ENCODE assay signal across 8 cellular contexts in genomic region chr2:197705143-197705911, GRCh38. TPM values are rescaled to one million over a fixed set of nuclear protein-coding genes. Genes with fewer than 3 reads are reported as not detected.
A peak's percentile ranks its signal among the peaks of the same experiment; 100 is the strongest.
DNase-seq lines count a peak whose midpoint lies in the region; ATAC-seq and TF ChIP-seq lines count a peak whose summit lies in the region.

MARS2 (plus strand) TSS chr2:197705369; CDS start chr2:197705406, 37 bp downstream.

- H3K27me3 ChIP-seq in parathyroid adenoma (ENCODE audit: control insufficient read depth, insufficient read depth, low read length), result no peaks in the 10 kb centered on the region
- H3K27me3 ChIP-seq in transverse colon, result no peaks in the 10 kb centered on the region

- peak; percentile 90 for ATAC-seq in HG02759 (IDR thresholded peaks at IDR 0.05; ENCODE audit: unreplicated experiment)
- peak; percentile 98 for ATAC-seq in Right ventricle myocardium superior (ENCODE audit: poor library complexity)

- no peak for TF ChIP-seq EP300 in transverse colon (IDR thresholded peaks at IDR 0.05; ENCODE audit: low read depth)

- DNase-seq in NCI-H128 (lab: John Stamatoyannopoulos, UW; ENCODE audit: unreplicated experiment) (peak; percentile 47), SW 1271 (lab: John Stamatoyannopoulos, UW) (peak; percentile 72 to 85), Right ventricle myocardium superior (peak; percentile 97), transverse colon (peak; percentile 95)
- DNase-seq in activated naive CD8-positive, alpha-beta T cell treated with anti-CD3 and anti-CD28 coated beads, Interleukin-2, amount 50 U/mL, for 16 hours (ENCODE audit: low read depth, low spot score), result peak; percentile 84

- peaks cover 9% of the 10 kb centered on the region for H3K79me2 ChIP-seq in parathyroid adenoma

- H3K4me1 ChIP-seq in parathyroid adenoma (peaks cover 16% of the 10 kb centered on the region), transverse colon (peaks cover 26 to 37% (median 27%) of the 10 kb centered on the region in 4 donors)

- H3K27ac ChIP-seq in parathyroid adenoma, result peak within 1 kb of the TSS; percentile 80
- peak within 1 kb of the TSS; percentile 79 to 89 (median 84) for H3K27ac ChIP-seq in transverse colon

- H3K9me3 ChIP-seq in parathyroid adenoma (ENCODE audit: control insufficient read depth, low read length), result no peaks in the 10 kb centered on the region
- no peaks in the 10 kb centered on the region for H3K9me3 ChIP-seq in transverse colon

- 0% methylated on average over 1 to 53 of the region's 85 CpGs for WGBS in transverse colon (ENCODE audit: low coverage in 1 of 2), 2 donors

- TF ChIP-seq CTCF in GM12875 (IDR thresholded peaks at IDR 0.05; ENCODE audit: borderline replicate concordance, insufficient read depth, low read depth, low read length) (no peak), parathyroid adenoma (IDR thresholded peaks at IDR 0.05) (no peak), transverse colon (IDR thresholded peaks at IDR 0.05) (no peak)

- H3K36me3 ChIP-seq in parathyroid adenoma (ENCODE audit: control insufficient read depth, insufficient read depth, low read length) (no peaks in the 10 kb centered on the region), transverse colon (no peaks in the 10 kb centered on the region)

- intact Hi-C loops in Right ventricle myocardium superior (cut with DNase I), result loop anchor here (5.0 to 10.0 kb wide), 4 partner anchors 69 to 592 kb away; partner anchors contain the start of gene HSPE1
- intact Hi-C loops in transverse colon (cut with DNase I; ENCODE audit: low total_unique reads), result no loop called here

- H2AFZ ChIP-seq in parathyroid adenoma, result peak within 1 kb of the TSS; percentile 95

- in situ Hi-C loops in transverse colon (cut with MboI; ENCODE audit: low pct_ligation_motif_present in 1 of 4, low pct_unique_long_range_greater_than_20kb in 1 of 4, low sequenced_read_pairs in 3 of 4), result no loop called here

- peak; percentile 71 for TF ChIP-seq POLR2A in transverse colon (IDR thresholded peaks at IDR 0.05)

- peak within 1 kb of the TSS; percentile 100 for H3K4me2 ChIP-seq in parathyroid adenoma (ENCODE audit: low read length)

- H3K9ac ChIP-seq in parathyroid adenoma, result peak within 1 kb of the TSS; percentile 20

- peak within 1 kb of the TSS; percentile 70 for H3K4me3 ChIP-seq in GM12875 (ENCODE audit: low read depth, low read length)
- peak within 1 kb of the TSS; percentile 93 for H3K4me3 ChIP-seq in parathyroid adenoma (ENCODE audit: low read depth, low read length)
- H3K4me3 ChIP-seq in transverse colon, result peak within 1 kb of the TSS; percentile 69 to 91 (median 74)

RNA-seq across cellular contexts. Expression of gene MARS2, which starts in this region (rescaled TPM):
- total RNA-seq in Right ventricle myocardium superior (6.6 TPM), transverse colon (10 to 100 TPM in 2 of 4 donors, 1 to 10 TPM in 2; 4.4 to 14.4 (median 7.9) TPM)

Comparison
In these comparisons a context has a peak if more than half of its experiments do, and no peak if none do; other contexts are left out.
1. Peak in every context shown above with its lines: DNase-seq, ATAC-seq, H3K4me3 ChIP-seq and H3K27ac ChIP-seq.
2. DNase-seq: peak in every context shown above with its lines; median percentile 97 in Right ventricle myocardium superior; 95 in transverse colon; 84 in activated naive CD8-positive, alpha-beta T cell treated with anti-CD3 and anti-CD28 coated beads, Interleukin-2, amount 50 U/mL, for 16 hours; 78 in SW 1271; 47 in NCI-H128.